Comparison of ENCODE assay signal across 40 cellular contexts in the genomic region with DNA sequence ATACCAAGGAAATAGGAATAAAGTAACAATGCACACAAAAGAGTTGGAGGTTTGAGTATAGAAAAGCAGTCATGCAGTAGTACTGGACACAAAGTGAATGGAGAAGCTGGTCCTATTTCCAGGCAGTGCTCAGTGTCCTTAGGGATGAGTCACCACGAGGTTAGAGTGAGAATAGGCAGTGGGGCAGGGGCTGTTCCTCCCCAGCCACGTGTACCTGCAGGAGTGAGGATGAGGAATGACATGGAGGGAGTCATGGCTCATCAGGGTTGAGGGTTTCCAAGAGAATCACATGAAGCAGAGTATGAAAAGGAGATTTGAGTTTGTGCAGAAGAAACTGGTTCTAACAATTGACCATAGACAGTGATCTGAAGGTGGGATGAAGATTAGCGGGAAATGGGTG.
"Had no signal": no experiment of that assay in that cellular context is flagged by ENCODE, and none has a peak within 500 bp of the region (broad histone marks: within the 10 kb centered on the region; RNA-seq: fewer than 3 reads in every experiment).

No MANE protein-coding gene starts in this region.

- H3K36me3 Mint-ChIP-seq: activated naive CD4-positive, alpha-beta T cell treated with anti-CD3 and anti-CD28 coated beads, Interleukin-2, amount 10 ng/mL, durations not matched to agents 7 days and 5 days; activated naive CD8-positive, alpha-beta T cell treated with anti-CD3 and anti-CD28 coated beads, Interleukin-2, amount 10 ng/mL, durations not matched to agents 7 days and 5 days had no signal

- H3K27ac ChIP-seq: adrenal gland, ascending aorta, body of pancreas, brain microvascular endothelial cell, breast epithelium, cardiac muscle cell had no signal

- H3K4me3 ChIP-seq: adrenal gland, ascending aorta, body of pancreas, breast epithelium, cardiac muscle cell had no signal

- H3K4me3 Mint-ChIP-seq: activated naive CD4-positive, alpha-beta T cell treated with anti-CD3 and anti-CD28 coated beads for 36 hours; activated naive CD4-positive, alpha-beta T cell treated with anti-CD3 and anti-CD28 coated beads, Interleukin-2, amount 10 ng/mL, durations not matched to agents 7 days and 5 days; activated naive CD4-positive, alpha-beta T cell treated with anti-CD3 and anti-CD28 coated beads, Interleukin-2, amount 50 U/mL, for 24 hours; activated naive CD8-positive, alpha-beta T cell; activated naive CD8-positive, alpha-beta T cell treated with anti-CD3 and anti-CD28 coated beads for 36 hours; activated naive CD8-positive, alpha-beta T cell treated with anti-CD3 and anti-CD28 coated beads, Interleukin-2, amount 10 ng/mL, durations not matched to agents 7 days and 5 days; activated naive CD8-positive, alpha-beta T cell treated with anti-CD3 and anti-CD28 coated beads, Interleukin-2, amount 50 U/mL, for 24 hours; activated T-cell treated with anti-CD3 and anti-CD28 coated beads, Interleukin-2, amount 50 U/mL, for 24 hours; activated T-cell treated with anti-CD3 and anti-CD28 coated beads, Interleukin-2, amount 50 U/mL, for 4 hours; activated T-cell treated with anti-CD3 and anti-CD28 coated beads, Interleukin-2, amount 50 U/mL, for 72 hours; activated T-helper 1 cell treated with anti-CD3 and anti-CD28 coated beads, Interleukin-12 subunit alpha, Interleukin-12 subunit beta, Interleukin-2, Interleukin-4 antibody, amounts not matched to agents 30 ng/mL and 10 ng/mL and 1 ng/mL, durations not matched to agents 14 hours and 24 hours and 36 hours; activated T-helper 17 cell treated with anti-CD3 and anti-CD28 coated beads, Interleukin-2, amount 50 U/mL, for 72 hours; brain; central memory CD8-positive, alpha-beta T cell had no signal

- H3K27me3 ChIP-seq: adrenal gland, ascending aorta, body of pancreas, brain microvascular endothelial cell, cardiac muscle cell had no signal

- H3K4me1 Mint-ChIP-seq: activated naive CD4-positive, alpha-beta T cell treated with anti-CD3 and anti-CD28 coated beads, Interleukin-2, amount 10 ng/mL, durations not matched to agents 7 days and 5 days; activated naive CD4-positive, alpha-beta T cell treated with anti-CD3 and anti-CD28 coated beads, Interleukin-2, amount 50 U/mL, for 24 hours; activated naive CD8-positive, alpha-beta T cell treated with anti-CD3 and anti-CD28 coated beads for 36 hours; activated naive CD8-positive, alpha-beta T cell treated with anti-CD3 and anti-CD28 coated beads, Interleukin-2, amount 10 ng/mL, durations not matched to agents 7 days and 5 days; activated naive CD8-positive, alpha-beta T cell treated with anti-CD3 and anti-CD28 coated beads, Interleukin-2, amount 50 U/mL, for 24 hours; activated T-helper 17 cell treated with anti-CD3 and anti-CD28 coated beads, Interleukin-2, amount 50 U/mL, for 72 hours; central memory CD8-positive, alpha-beta T cell had no signal

- ATAC-seq: activated naive CD4-positive, alpha-beta T cell treated with anti-CD3 and anti-CD28 coated beads, Interleukin-2, amount 50 U/mL, for 72 hours; activated naive CD8-positive, alpha-beta T cell treated with anti-CD3 and anti-CD28 coated beads, Interleukin-2, amount 50 U/mL, for 24 hours; activated T-cell treated with anti-CD3 and anti-CD28 coated beads, Interleukin-2, amount 50 U/mL, for 4 hours; activated T-cell treated with anti-CD3 and anti-CD28 coated beads, Interleukin-2, amount 50 U/mL, for 72 hours; activated T-helper 17 cell treated with anti-CD3 and anti-CD28 coated beads, Interleukin-2, amount 50 U/mL, for 72 hours; body of pancreas had no signal

- H3K4me1 ChIP-seq: ascending aorta, body of pancreas, breast epithelium had no signal

- DNase-seq: activated effector memory CD4-positive, alpha-beta T cell treated with anti-CD3 and anti-CD28 coated beads, Interleukin-2, amount 50 U/mL, for 16 hours; activated effector memory CD4-positive, alpha-beta T cell treated with Interleukin-2 at 50 U/mL for 16 hours; activated gamma-delta T cell; activated gamma-delta T cell treated with Interleukin-2 at 50 U/mL for 16 hours; activated naive CD4-positive, alpha-beta T cell; activated naive CD4-positive, alpha-beta T cell treated with anti-CD3 and anti-CD28 coated beads for 36 hours; activated naive CD4-positive, alpha-beta T cell treated with anti-CD3 and anti-CD28 coated beads, Interleukin-2, amount 10 ng/mL, durations not matched to agents 7 days and 5 days; activated naive CD4-positive, alpha-beta T cell treated with anti-CD3 and anti-CD28 coated beads, Interleukin-2, amount 50 U/mL, for 16 hours; activated naive CD8-positive, alpha-beta T cell treated with anti-CD3 and anti-CD28 coated beads for 36 hours; activated naive CD8-positive, alpha-beta T cell treated with anti-CD3 and anti-CD28 coated beads, Interleukin-2, amount 10 ng/mL, durations not matched to agents 7 days and 5 days; activated naive CD8-positive, alpha-beta T cell treated with anti-CD3 and anti-CD28 coated beads, Interleukin-2, amount 50 U/mL, for 24 hours; activated T-cell treated with anti-CD3 and anti-CD28 coated beads for 4 hours; activated T-cell treated with anti-CD3 and anti-CD28 coated beads, Interleukin-2, amount 50 U/mL, for 1 hour; activated T-cell treated with anti-CD3 and anti-CD28 coated beads, Interleukin-2, amount 50 U/mL, for 24 hours; activated T-cell treated with anti-CD3 and anti-CD28 coated beads, Interleukin-2, amount 50 U/mL, for 4 hours; activated T-cell treated with anti-CD3 and anti-CD28 coated beads, Interleukin-2, amount 50 U/mL, for 48 hours; activated T-cell treated with anti-CD3 and anti-CD28 coated beads, Interleukin-2, amount 50 U/mL, for 72 hours; adrenal gland; amniotic stem cell; amygdala; anterior cingulate cortex; aorta; body of pancreas; brain microvascular endothelial cell; caudate nucleus; central memory CD4-positive, alpha-beta T cell; cerebellar nuclear complex had no signal

- FAIRE-seq: astrocyte, bronchial epithelial cell had no signal

- H3K36me3 ChIP-seq: adrenal gland, ascending aorta, brain microvascular endothelial cell, breast epithelium, cardiac muscle cell had no signal

- H3K9me3 ChIP-seq: adrenal gland, ascending aorta, body of pancreas had no signal

- H3K27ac Mint-ChIP-seq: activated naive CD4-positive, alpha-beta T cell treated with anti-CD3 and anti-CD28 coated beads for 36 hours; activated naive CD4-positive, alpha-beta T cell treated with anti-CD3 and anti-CD28 coated beads, Interleukin-2, amount 10 ng/mL, durations not matched to agents 7 days and 5 days; activated naive CD4-positive, alpha-beta T cell treated with anti-CD3 and anti-CD28 coated beads, Interleukin-2, amount 50 U/mL, for 24 hours; activated naive CD4-positive, alpha-beta T cell treated with anti-CD3 and anti-CD28 coated beads, Interleukin-2, amount 50 U/mL, for 72 hours; activated naive CD8-positive, alpha-beta T cell; activated naive CD8-positive, alpha-beta T cell treated with anti-CD3 and anti-CD28 coated beads for 36 hours; activated naive CD8-positive, alpha-beta T cell treated with anti-CD3 and anti-CD28 coated beads, Interleukin-2, amount 10 ng/mL, durations not matched to agents 7 days and 5 days; activated naive CD8-positive, alpha-beta T cell treated with anti-CD3 and anti-CD28 coated beads, Interleukin-2, amount 50 U/mL, for 24 hours; activated T-cell treated with anti-CD3 and anti-CD28 coated beads, Interleukin-2, amount 50 U/mL, for 24 hours; activated T-cell treated with anti-CD3 and anti-CD28 coated beads, Interleukin-2, amount 50 U/mL, for 72 hours; activated T-helper 1 cell treated with anti-CD3 and anti-CD28 coated beads, Interleukin-12 subunit alpha, Interleukin-12 subunit beta, Interleukin-2, Interleukin-4 antibody, amounts not matched to agents 30 ng/mL and 10 ng/mL and 1 ng/mL, durations not matched to agents 14 hours and 24 hours and 36 hours; activated T-helper 17 cell treated with anti-CD3 and anti-CD28 coated beads, Interleukin-2, amount 50 U/mL, for 72 hours; activated T-helper 2 cell treated with anti-CD3 and anti-CD28 coated beads, Interferon-gamma antibody, Interleukin-2, Interleukin-4, amounts not matched to agents 10 μg/mL and 5 μg/mL and 100 μg/mL, durations not matched to agents 14 hours and 24 hours and 36 hours; brain had no signal

- H3K27me3 Mint-ChIP-seq: activated naive CD4-positive, alpha-beta T cell treated with anti-CD3 and anti-CD28 coated beads, Interleukin-2, amount 10 ng/mL, durations not matched to agents 7 days and 5 days; activated naive CD8-positive, alpha-beta T cell; activated naive CD8-positive, alpha-beta T cell treated with anti-CD3 and anti-CD28 coated beads for 36 hours; activated naive CD8-positive, alpha-beta T cell treated with anti-CD3 and anti-CD28 coated beads, Interleukin-2, amount 10 ng/mL, durations not matched to agents 7 days and 5 days; activated naive CD8-positive, alpha-beta T cell treated with anti-CD3 and anti-CD28 coated beads, Interleukin-2, amount 50 U/mL, for 24 hours; activated T-cell treated with anti-CD3 and anti-CD28 coated beads, Interleukin-2, amount 50 U/mL, for 24 hours; activated T-helper 17 cell treated with anti-CD3 and anti-CD28 coated beads, Interleukin-2, amount 50 U/mL, for 72 hours; central memory CD8-positive, alpha-beta T cell had no signal
